ENCODE assay signal across 31 cellular contexts in genomic region chr1:37609002-37609401, GRCh38. TPM values are rescaled to one million over a fixed set of nuclear protein-coding genes. Genes with fewer than 3 reads are reported as not detected.
"Had no signal": no experiment of that assay in that cellular context is flagged by ENCODE, and none has a peak within 500 bp of the region (broad histone marks: within the 10 kb centered on the region; RNA-seq: fewer than 3 reads in every experiment).

No MANE protein-coding gene starts in this region.

- H3K36me3 ChIP-seq: gastroesophageal sphincter, heart left ventricle, left lung, neural progenitor cell, prostate gland, right atrium auricular region, suprapubic skin, transverse colon, upper lobe of right lung, uterus had no signal

- FAIRE-seq: kidney had no signal

- H3K27me3 ChIP-seq: right atrium auricular region, upper lobe of right lung, uterus had no signal

- ATAC-seq: esophagus mucosa; gastroesophageal sphincter; heart left ventricle; left lung; naive thymus-derived CD4-positive, alpha-beta T cell; sciatic nerve; stimulated activated naive CD8-positive, alpha-beta T cell treated with anti-CD3 and anti-CD28 coated beads, Interleukin-15, amount 100 ng/mL, for 72 hours; upper lobe of right lung had no signal

- H3K4me2 ChIP-seq: hepatocyte, neural progenitor cell, smooth muscle cell had no signal

- H2AFZ ChIP-seq: hepatocyte, neural progenitor cell had no signal

- H3K79me2 ChIP-seq: hepatocyte had no signal

- H3K4me3 ChIP-seq: gastroesophageal sphincter, heart left ventricle, hepatocyte, left lung, neural progenitor cell, prostate gland, right atrium auricular region, smooth muscle cell, suprapubic skin, transverse colon, upper lobe of right lung, uterus had no signal

- DNase-seq: effector CD8-positive, alpha-beta T cell; endodermal cell; foreskin fibroblast; heart left ventricle; kidney; left lung; mesenchymal stem cell; midbrain; naive thymus-derived CD4-positive, alpha-beta T cell; nucleus accumbens; stimulated activated CD4-positive, alpha-beta T cell treated with anti-CD3 and anti-CD28 coated beads, Interleukin-12 subunit alpha, Interleukin-12 subunit beta, amount 100 ng/mL, for 4 hours; stimulated activated CD4-positive, alpha-beta T cell treated with anti-CD3 and anti-CD28 coated beads, Interleukin-1b, Interleukin-23, amount 100 ng/mL, for 48 hours; stimulated activated CD4-positive, alpha-beta T cell treated with anti-CD3 and anti-CD28 coated beads, Interleukin-4, amount 100 ng/mL, for 1 hour; stimulated activated CD8-positive, alpha-beta memory T cell treated with anti-CD3 and anti-CD28 coated beads, Interleukin-4, amount 100 ng/mL, for 48 hours; stimulated activated naive CD4-positive, alpha-beta T cell; stimulated activated naive CD8-positive, alpha-beta T cell treated with anti-CD3 and anti-CD28 coated beads, Interleukin-15, amount 100 ng/mL, for 72 hours; transverse colon; upper lobe of right lung; uterus had no signal

- H3K9me3 ChIP-seq: gastroesophageal sphincter, heart left ventricle, left lung, prostate gland, right atrium auricular region, suprapubic skin, transverse colon, upper lobe of right lung, uterus had no signal

- H3K9ac ChIP-seq: neural progenitor cell had no signal

- H3K4me1 ChIP-seq: gastroesophageal sphincter, neural progenitor cell, prostate gland, right atrium auricular region had no signal

- H3K27ac ChIP-seq: epithelial cell of prostate, gastroesophageal sphincter, heart left ventricle, hepatocyte, left lung, neural progenitor cell, prostate gland, right atrium auricular region, suprapubic skin, transverse colon, upper lobe of right lung, uterus had no signal

RNA-seq across cellular contexts. Expression of gene RSPO1, which starts 25.7 kb away (rescaled TPM):
- total RNA-seq: endodermal cell; lung microvascular endothelial cell; naive thymus-derived CD4-positive, alpha-beta T cell; osteocyte; smooth muscle cell had no signal
- polyA plus RNA-seq: heart left ventricle; naive thymus-derived CD4-positive, alpha-beta T cell; smooth muscle cell had no signal

RNA-seq across cellular contexts. Expression of gene DNALI1, which starts 52.3 kb away (rescaled TPM):
- polyA plus RNA-seq: naive thymus-derived CD4-positive, alpha-beta T cell had no signal
